12 cellular contexts compared by ENCODE assay signal in the genomic region with DNA sequence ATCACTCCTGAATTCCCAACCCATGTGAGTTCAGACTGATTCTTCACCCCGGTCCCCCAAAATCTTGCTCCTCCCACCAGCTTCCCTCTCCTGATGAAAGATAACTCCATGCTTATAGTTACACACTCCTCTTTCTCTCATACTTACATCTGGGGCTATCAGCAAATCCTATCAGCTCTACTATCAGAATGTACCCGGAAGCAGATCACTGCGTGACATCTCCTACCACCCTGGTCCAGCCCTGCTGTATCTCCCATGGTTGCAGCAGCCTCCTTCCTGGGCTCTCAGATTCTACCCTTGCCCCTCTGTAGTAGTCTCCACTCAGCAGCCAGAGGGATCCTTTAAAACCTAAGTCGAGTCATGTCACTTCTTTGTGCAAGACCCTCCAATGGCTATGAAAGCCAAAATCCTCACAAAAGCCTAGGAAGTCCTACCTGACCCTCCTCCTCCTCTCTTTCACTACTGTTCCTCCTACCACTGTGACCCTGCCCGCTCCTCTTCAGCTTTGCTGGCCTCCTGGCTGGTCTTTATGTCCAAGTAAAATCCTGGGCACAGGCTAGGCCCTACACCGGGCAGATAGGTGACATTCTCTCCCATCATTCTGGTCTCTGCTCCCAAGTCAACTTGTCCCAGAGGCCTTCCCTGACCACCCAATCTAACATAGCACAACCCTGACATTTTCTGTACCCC. TPM values are rescaled to one million over a fixed set of nuclear protein-coding genes. Genes with fewer than 3 reads are reported as not detected.
A peak's percentile ranks its signal among the peaks of the same experiment; 100 is the strongest.
DNase-seq lines count a peak whose midpoint lies in the region; ATAC-seq and TF ChIP-seq lines count a peak whose summit lies in the region.
"Had no signal": no experiment of that assay in that cellular context is flagged by ENCODE, and none has a peak within 500 bp of the region (broad histone marks: within the 10 kb centered on the region; RNA-seq: fewer than 3 reads in every experiment).

No MANE protein-coding gene starts in this region.

- H3K4me1 ChIP-seq in Caco-2 (peaks cover 27% of the 10 kb centered on the region), psoas muscle (peaks cover 13% of the 10 kb centered on the region)

- DNase-seq in Caco-2 (no peak), activated B cell treated with CpG ODN at 0.5 μM for 24 hours (no peak), glutamatergic neuron (no peak), psoas muscle (no peak), kidney glomerular epithelial cell (lab: John Stamatoyannopoulos, UW) (no peak), posterior cingulate gyrus (no peak)
- DNase-seq: amniotic stem cell; stimulated activated CD4-positive, alpha-beta T cell treated with anti-CD3 and anti-CD28 coated beads, Interleukin-1b, Interleukin-23, amount 100 ng/mL, for 48 hours; WERI-Rb-1 had no signal

- H3K27ac ChIP-seq in psoas muscle = peak overlapping the region; percentile 85
- H3K27ac ChIP-seq: WERI-Rb-1 had no signal

- intact Hi-C loops in Caco-2 (cut with micrococcal nuclease; ENCODE audit: unreplicated experiment) (no loop called here), activated B cell treated with CpG ODN at 0.5 μM for 24 hours (cut with micrococcal nuclease) (loop anchor here (5.0 kb wide), 2 partner anchors 124 to 1131 kb away; partner anchors contain the start of genes EIF1B, SCN11A and WDR48), psoas muscle (cut with DNase I) (no loop called here), posterior cingulate gyrus (cut with DNase I) (no loop called here)

- no peaks in the 10 kb centered on the region for H3K36me3 ChIP-seq in Caco-2 (ENCODE audit: control insufficient read depth, insufficient read depth, low read length)
- H3K36me3 ChIP-seq in psoas muscle (ENCODE audit: insufficient read depth in 1 of 2, low read depth in 1 of 2) = no peaks in the 10 kb centered on the region
- H3K36me3 ChIP-seq: WERI-Rb-1 had no signal

- no peaks in the 10 kb centered on the region for H3K27me3 Mint-ChIP-seq in Caco-2 (ENCODE audit: insufficient read depth, unreplicated experiment)
- H3K27me3 Mint-ChIP-seq in activated B cell treated with CpG ODN at 0.5 μM for 24 hours = no peaks in the 10 kb centered on the region
- H3K27me3 Mint-ChIP-seq in glutamatergic neuron (ENCODE audit: unreplicated experiment) = peaks cover 14% of the 10 kb centered on the region

- H3K9me3 ChIP-seq in Caco-2 (no peaks in the 10 kb centered on the region), psoas muscle (no peaks in the 10 kb centered on the region)

- H3K27me3 ChIP-seq in Caco-2 (replicated peaks; ENCODE audit: control insufficient read depth, insufficient read depth, low read length) (no peaks in the 10 kb centered on the region), psoas muscle (ENCODE audit: insufficient read depth in 3 of 3, low read length in 2 of 3) (no peaks in the 10 kb centered on the region)

- H3K27ac Mint-ChIP-seq in Caco-2 (ENCODE audit: unreplicated experiment) (peak overlapping the region; percentile 4), activated B cell treated with CpG ODN at 0.5 μM for 24 hours (peak overlapping the region; percentile 3), glutamatergic neuron (ENCODE audit: unreplicated experiment) (peak overlapping the region; percentile 7)

- POLR2A ChIA-PET in Caco-2 (lab: Charles Lee) = no interaction called here
- POLR2A ChIA-PET in activated B cell treated with CpG ODN at 0.5 μM for 24 hours (lab: Charles Lee) = interaction anchor here (0.6 kb wide), 1 partner anchor 227 kb away, joined by 4 read pairs; no protein-coding TSS in a partner anchor

- BruUV-seq in Caco-2 (replicated peaks; lab: Mats Ljungman, UMichigan) = no TSS peak

- ATAC-seq in activated B cell treated with CpG ODN at 0.5 μM for 24 hours (ENCODE audit: low read depth) (no peak), psoas muscle (no peak), GM21717 (IDR thresholded peaks at IDR 0.05; ENCODE audit: unreplicated experiment) (no peak), GM19455 (IDR thresholded peaks at IDR 0.05; ENCODE audit: unreplicated experiment) (no peak)

- H3K4me1 Mint-ChIP-seq in Caco-2 (ENCODE audit: low read depth, unreplicated experiment) (peaks cover 45% of the 10 kb centered on the region), activated B cell treated with CpG ODN at 0.5 μM for 24 hours (peaks cover 28% of the 10 kb centered on the region), glutamatergic neuron (ENCODE audit: low read depth, unreplicated experiment) (peaks cover 32% of the 10 kb centered on the region)

- CTCF ChIA-PET in Caco-2 (lab: Charles Lee) (interaction anchor here (0.6 kb wide), 1 partner anchor 18 kb away, joined by 3 read pairs; no protein-coding TSS in a partner anchor), activated B cell treated with CpG ODN at 0.5 μM for 24 hours (lab: Charles Lee) (no interaction called here)

- TF ChIP-seq CTCF in Caco-2 (IDR thresholded peaks at IDR 0.05; ENCODE audit: insufficient read depth in 1 of 2, low read depth in 1 of 2, low read length in 1 of 2, severe bottlenecking in 1 of 2, unreplicated experiment in 1 of 2) (no peak), activated B cell treated with CpG ODN at 0.5 μM for 24 hours (IDR thresholded peaks at IDR 0.05) (no peak), glutamatergic neuron (IDR thresholded peaks at IDR 0.05; ENCODE audit: partially characterized antibody, unreplicated experiment) (no peak), psoas muscle (IDR thresholded peaks at IDR 0.05) (no peak)

- H3K9me3 Mint-ChIP-seq in Caco-2 (ENCODE audit: unreplicated experiment) (peaks cover 9% of the 10 kb centered on the region), activated B cell treated with CpG ODN at 0.5 μM for 24 hours (no peaks in the 10 kb centered on the region), glutamatergic neuron (ENCODE audit: unreplicated experiment) (peaks cover 12% of the 10 kb centered on the region)

- WGBS in psoas muscle, 3 donors = 76 to 82% (median 80%) methylated on average over 6 of the region's 6 CpGs

- H3K4me3 ChIP-seq in Caco-2 (ENCODE audit: low read depth, low read length) (no peak overlapping the region), psoas muscle (no peak overlapping the region)

- H3K4me3 Mint-ChIP-seq in Caco-2 (ENCODE audit: unreplicated experiment) = no peak overlapping the region
- H3K4me3 Mint-ChIP-seq in activated B cell treated with CpG ODN at 0.5 μM for 24 hours = no peak overlapping the region
- peak overlapping the region; percentile 5 for H3K4me3 Mint-ChIP-seq in glutamatergic neuron (ENCODE audit: unreplicated experiment)

- H3K36me3 Mint-ChIP-seq in Caco-2 (ENCODE audit: insufficient read depth, unreplicated experiment) (peaks cover 12% of the 10 kb centered on the region), activated B cell treated with CpG ODN at 0.5 μM for 24 hours (ENCODE audit: low read depth) (no peaks in the 10 kb centered on the region), glutamatergic neuron (ENCODE audit: unreplicated experiment) (no peaks in the 10 kb centered on the region)

RNA-seq across cellular contexts. Expression of gene XIRP1, which starts 16.2 kb away (rescaled TPM):
- total RNA-seq in Caco-2 (2022) = 0.14 TPM in 1 of 2 replicates, not detected in the other
- total RNA-seq in activated B cell treated with CpG ODN at 0.5 μM for 24 hours = 0.29 and 0.60 TPM in 2 replicates
- 0.34 TPM for total RNA-seq in glutamatergic neuron (ENCODE audit: unreplicated experiment)
- total RNA-seq in psoas muscle = 1,000 to 10,000 TPM in 1 of 4 donors, 100 to 1,000 TPM in 3; 601 to 2,126 (median 834) TPM
- polyA plus RNA-seq in psoas muscle = 100 to 1,000 TPM; 111 to 561 (median 523) TPM
- total RNA-seq: lung microvascular endothelial cell had no signal

RNA-seq across cellular contexts. Expression of gene CSRNP1, which starts 22.8 kb away (rescaled TPM):
- total RNA-seq in Caco-2 (2022) (12.6 and 13.5 TPM in 2 replicates), activated B cell treated with CpG ODN at 0.5 μM for 24 hours (17.5 and 18.1 TPM in 2 replicates), glutamatergic neuron (ENCODE audit: unreplicated experiment) (11.1 TPM), psoas muscle (10 to 100 TPM in 3 of 4 donors, 1 to 10 TPM in 1; 8.5 to 41.8 (median 30.0) TPM)
- 10 to 100 TPM; 10.1 to 66.4 (median 14.0) TPM for polyA plus RNA-seq in psoas muscle

Comparison
In these comparisons a context has a peak if more than half of its experiments do, and no peak if none do; other contexts are left out.
1. RNA of gene XIRP1, which starts 16.2 kb away (total RNA-seq): 601 to 2,126 TPM in psoas muscle; 0.29 to 0.60 TPM in activated B cell treated with CpG ODN at 0.5 μM for 24 hours, 0.34 TPM in glutamatergic neuron (single experiment) and 0.14 TPM in Caco-2; every median in the first group is over 100 times any median in the second.
2. Peak in every context shown above with its lines, with median percentiles within 50 percentile points of each other: H3K27ac Mint-ChIP-seq.